ENCODE assay signal across 8 cellular contexts in the genomic region with DNA sequence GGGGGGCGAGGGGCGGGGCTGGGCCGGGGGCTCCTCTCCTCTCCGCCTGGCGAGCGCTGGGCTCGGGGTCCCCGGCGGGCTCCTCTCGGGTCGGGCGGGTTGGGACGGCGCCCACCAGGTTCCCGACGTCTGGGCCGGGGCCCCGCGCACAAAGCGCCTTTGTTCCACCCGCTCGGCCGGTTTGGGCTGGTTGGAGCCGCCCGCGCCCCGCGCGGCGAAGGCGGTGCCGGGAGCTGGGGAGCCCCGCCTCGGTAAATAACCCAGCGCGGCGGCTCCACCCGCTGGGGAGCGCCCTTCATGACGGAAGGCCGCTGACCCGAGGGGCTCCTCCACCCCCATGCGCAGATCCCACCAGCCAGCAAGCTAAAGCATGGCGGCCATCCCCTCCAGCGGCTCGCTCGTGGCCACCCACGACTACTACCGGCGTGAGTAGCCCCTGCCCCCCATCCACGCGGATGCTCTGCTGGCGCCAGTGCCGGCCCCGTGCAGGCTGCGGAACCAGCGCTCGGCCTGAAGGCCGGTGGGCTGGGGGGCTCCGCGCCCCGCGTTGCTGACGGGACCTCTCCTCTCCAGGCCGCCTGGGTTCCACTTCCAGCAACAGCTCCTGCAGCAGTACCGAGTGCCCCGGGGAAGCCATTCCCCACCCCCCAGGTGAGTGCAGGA. TPM values are rescaled to one million over a fixed set of nuclear protein-coding genes. Genes with fewer than 3 reads are reported as not detected.
DNase-seq lines count a peak whose midpoint lies in the region; ATAC-seq and TF ChIP-seq lines count a peak whose summit lies in the region.

No MANE protein-coding gene starts in this region.

- H4K20me1 ChIP-seq in MM.1S (ENCODE audit: insufficient read depth, low read length) = no peaks in the 10 kb centered on the region

- DNase-seq in GM10266 (ENCODE audit: extremely low spot score) (peak; percentile 92), H7 (peak; percentile 96), MM.1S (peak; percentile 79), choroid plexus epithelial cell (ENCODE audit: low read depth) (peak; percentile 69), kidney tubule cell (ENCODE audit: low spot score) (peak; percentile 73), mesenteric fat pad (ENCODE audit: low spot score) (no peak)
- peak; percentile 18 to 45 for DNase-seq in stimulated activated CD4-positive, alpha-beta T cell treated with anti-CD3 and anti-CD28 coated beads, Interleukin-1b, Interleukin-23, amount 100 ng/mL, for 1 hour (ENCODE audit: low read depth in 2 of 2)

- H2AFZ ChIP-seq in MM.1S (ENCODE audit: low read length) = no peak overlapping the region; the same call in 1 of the 2 replicates

- TF ChIP-seq CTCF in GM10266 (IDR thresholded peaks at IDR 0.05; ENCODE audit: control insufficient read depth, insufficient read depth, low read depth, missing control alignments) (peak; percentile 42), MM.1S (IDR thresholded peaks at IDR 0.05; ENCODE audit: low read length) (peak; percentile 14), choroid plexus epithelial cell (conservative IDR thresholded peaks at IDR 0.05; ENCODE audit: low read depth, low read length) (no peak)

- peaks cover 15% of the 10 kb centered on the region for H3K79me2 ChIP-seq in MM.1S (ENCODE audit: low read length)

- peak; percentile 67 to 69 for ATAC-seq in activated CD4-positive, CD25-positive, alpha-beta regulatory T cell treated with anti-CD3 and anti-CD28 coated beads, Interleukin-2, amount 50 U/mL, for 24 hours

- peak overlapping the region; percentile 73 for H3K9ac ChIP-seq in MM.1S (ENCODE audit: low read length)

- 0 out of 2 replicates have a peak, but pooled peaks cover 4% of the 10 kb centered on the region for H3K4me1 ChIP-seq in MM.1S (ENCODE audit: low read length)

- peaks cover 7% of the 10 kb centered on the region; the same call in 1 of the 2 replicates for H3F3A ChIP-seq in MM.1S (ENCODE audit: insufficient read depth, low read length)

- no peaks in the 10 kb centered on the region for H3K9me2 ChIP-seq in MM.1S (replicated peaks; ENCODE audit: insufficient read depth, low read length)

- H3K36me3 ChIP-seq in H7 (replicated peaks; ENCODE audit: control insufficient read depth, insufficient read depth, low read length) (peaks cover 9% of the 10 kb centered on the region), MM.1S (replicated peaks; ENCODE audit: insufficient read depth, low read length) (no peaks in the 10 kb centered on the region)

- peak overlapping the region; percentile 99 for H3K4me2 ChIP-seq in MM.1S (ENCODE audit: low read depth, low read length)

- H3K27me3 ChIP-seq in H7 (ENCODE audit: control insufficient read depth, insufficient read depth, low read length) (peaks cover 7% of the 10 kb centered on the region), MM.1S (replicated peaks; ENCODE audit: insufficient read depth, low read length) (peaks cover 33% of the 10 kb centered on the region)

- H3K27ac ChIP-seq in MM.1S (ENCODE audit: low read length) = no peak overlapping the region

- H3K9me3 ChIP-seq in MM.1S (replicated peaks; ENCODE audit: insufficient read depth, low read length) = no peaks in the 10 kb centered on the region

- H3K4me3 ChIP-seq in H7 (ENCODE audit: insufficient read depth, low read depth, low read length) = peak overlapping the region; percentile 91
- H3K4me3 ChIP-seq in MM.1S (ENCODE audit: low read length) = peak overlapping the region; percentile 84
- peak overlapping the region; percentile 82 for H3K4me3 ChIP-seq in choroid plexus epithelial cell (ENCODE audit: low read depth, low read length)

RNA-seq across cellular contexts. Expression of a gene that starts 0.5 kb away (rescaled TPM):
- total RNA-seq in H7 (2014; rRNA removed; shearing (Covaris generic)) = 79.7 and 94.2 TPM in 2 replicates
- 173 TPM for total RNA-seq in mesenteric fat pad

RNA-seq across cellular contexts. Expression of a gene that starts 16.1 kb away (rescaled TPM):
- 0.14 and 0.30 TPM in 2 replicates for total RNA-seq in H7 (2014; rRNA removed; shearing (Covaris generic))
- 0.10 TPM for total RNA-seq in mesenteric fat pad

RNA-seq across cellular contexts. Expression of a gene that starts 22.2 kb away (rescaled TPM):
- total RNA-seq in H7 (2014; rRNA removed; shearing (Covaris generic)) = 30.7 and 37.1 TPM in 2 replicates
- 1.2 TPM for total RNA-seq in mesenteric fat pad

RNA-seq across cellular contexts. Expression of a gene that starts 26.5 kb away (rescaled TPM):
- total RNA-seq in H7 (2014; rRNA removed; shearing (Covaris generic)) = 0.21 and 0.33 TPM in 2 replicates
- total RNA-seq in mesenteric fat pad = not detected

RNA-seq across cellular contexts. Expression of a gene that starts 32.9 kb away (rescaled TPM):
- total RNA-seq in H7 (2014; rRNA removed; shearing (Covaris generic)) = 6.4 and 8.0 TPM in 2 replicates
- 0.13 TPM for total RNA-seq in mesenteric fat pad

Comparison
In these comparisons a context has a peak if more than half of its experiments do, and no peak if none do; other contexts are left out.
1. RNA of a gene that starts 22.2 kb away (total RNA-seq): 30.7 to 37.1 TPM in H7; 1.2 TPM in mesenteric fat pad (single experiment); every median in the first group is over 10 times any median in the second.
2. Peak in every context shown above with its lines, with median percentiles within 50 percentile points of each other: H3K4me3 ChIP-seq.